Comparison of ENCODE assay signal across 1 cellular context in the genomic region with DNA sequence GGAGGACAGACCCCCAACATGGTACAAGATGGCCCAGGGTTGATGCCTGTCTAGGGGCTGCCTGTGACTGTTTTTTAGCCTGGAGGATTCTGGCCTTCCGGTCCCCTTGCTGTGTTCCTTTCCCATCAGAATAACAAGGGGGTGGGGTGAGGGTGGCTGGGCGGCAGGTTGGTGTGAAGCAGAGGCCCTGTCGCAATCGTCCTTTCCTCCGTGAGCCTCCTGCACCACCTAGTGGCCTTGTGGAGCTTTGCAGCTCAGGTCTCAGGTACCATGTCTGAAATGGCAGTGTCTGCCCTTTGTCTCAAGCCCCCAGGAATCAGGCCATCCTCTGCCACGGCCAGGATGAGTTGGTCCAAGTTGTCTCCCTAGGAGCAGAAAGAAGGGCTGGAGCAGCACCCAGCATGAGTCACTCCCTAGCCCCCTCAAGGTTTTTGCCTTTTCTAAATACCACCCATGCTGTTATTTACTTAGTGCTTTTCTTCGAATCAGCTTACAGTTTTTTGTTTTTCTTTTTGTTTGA.
A peak's percentile ranks its signal among the peaks of the same experiment; 100 is the strongest.
TF ChIP-seq lines count a peak whose summit lies in the region.

No MANE protein-coding gene starts in this region.

TF ChIP-seq in HepG2, 621 proteins besides CTCF, POLR2A, EP300 and RAD21 (continued from another document and continues in another):
- TF ChIP-seq, protein P1, sequence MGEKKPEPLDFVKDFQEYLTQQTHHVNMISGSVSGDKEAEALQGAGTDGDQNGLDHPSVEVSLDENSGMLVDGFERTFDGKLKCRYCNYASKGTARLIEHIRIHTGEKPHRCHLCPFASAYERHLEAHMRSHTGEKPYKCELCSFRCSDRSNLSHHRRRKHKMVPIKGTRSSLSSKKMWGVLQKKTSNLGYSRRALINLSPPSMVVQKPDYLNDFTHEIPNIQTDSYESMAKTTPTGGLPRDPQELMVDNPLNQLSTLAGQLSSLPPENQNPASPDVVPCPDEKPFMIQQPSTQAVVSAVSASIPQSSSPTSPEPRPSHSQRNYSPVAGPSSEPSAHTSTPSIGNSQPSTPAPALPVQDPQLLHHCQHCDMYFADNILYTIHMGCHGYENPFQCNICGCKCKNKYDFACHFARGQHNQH (CRISPR knock-in tag; IDR thresholded peaks at IDR 0.05): peak; percentile 60; the same call in 1 of the 2 replicates
- TF ChIP-seq, protein P2, sequence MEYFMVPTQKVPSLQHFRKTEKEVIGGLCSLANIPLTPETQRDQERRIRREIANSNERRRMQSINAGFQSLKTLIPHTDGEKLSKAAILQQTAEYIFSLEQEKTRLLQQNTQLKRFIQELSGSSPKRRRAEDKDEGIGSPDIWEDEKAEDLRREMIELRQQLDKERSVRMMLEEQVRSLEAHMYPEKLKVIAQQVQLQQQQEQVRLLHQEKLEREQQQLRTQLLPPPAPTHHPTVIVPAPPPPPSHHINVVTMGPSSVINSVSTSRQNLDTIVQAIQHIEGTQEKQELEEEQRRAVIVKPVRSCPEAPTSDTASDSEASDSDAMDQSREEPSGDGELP (IDR thresholded peaks at IDR 0.05; ENCODE audit: borderline replicate concordance, low read depth): no peak
- no peak for TF ChIP-seq KDM6A (CRISPR knock-in tag; IDR thresholded peaks at IDR 0.05; ENCODE audit: low read depth)
- no peak for TF ChIP-seq ZC3H13 (CRISPR knock-in tag; IDR thresholded peaks at IDR 0.05)
- no peak for TF ChIP-seq MBNL3 (CRISPR knock-in tag; conservative IDR thresholded peaks at IDR 0.05)
- no peak for TF ChIP-seq ZEB1 (IDR thresholded peaks at IDR 0.05; ENCODE audit: insufficient replicate concordance, low read depth)
- TF ChIP-seq HNRNPUL1 (IDR thresholded peaks at IDR 0.05; ENCODE audit: low read depth, low read length): no peak
- TF ChIP-seq TBX3 (IDR thresholded peaks at IDR 0.05; ENCODE audit: borderline replicate concordance): peak; percentile 45; the same call in 1 of the 2 replicates
- no peak for TF ChIP-seq NFE2 (CRISPR knock-in tag; IDR thresholded peaks at IDR 0.05)
- no peak for TF ChIP-seq ZNF317 (CRISPR knock-in tag; IDR thresholded peaks at IDR 0.05)
- peak; percentile 52 for TF ChIP-seq FOXO1 (CRISPR knock-in tag; IDR thresholded peaks at IDR 0.05)
- no peak for TF ChIP-seq DR1 (CRISPR knock-in tag; IDR thresholded peaks at IDR 0.05)
- TF ChIP-seq, protein P3, sequence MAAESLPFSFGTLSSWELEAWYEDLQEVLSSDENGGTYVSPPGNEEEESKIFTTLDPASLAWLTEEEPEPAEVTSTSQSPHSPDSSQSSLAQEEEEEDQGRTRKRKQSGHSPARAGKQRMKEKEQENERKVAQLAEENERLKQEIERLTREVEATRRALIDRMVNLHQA (CRISPR knock-in tag; IDR thresholded peaks at IDR 0.05): no peak
- no peak for TF ChIP-seq CBX5 (CRISPR knock-in tag; IDR thresholded peaks at IDR 0.05; ENCODE audit: borderline replicate concordance)
- TF ChIP-seq ZNF333 (CRISPR knock-in tag; IDR thresholded peaks at IDR 0.05; ENCODE audit: borderline replicate concordance): 0 out of 2 replicates have a peak, but pooled peaks have one; percentile 27
- no peak for TF ChIP-seq ZNF724P (CRISPR knock-in tag; IDR thresholded peaks at IDR 0.05; ENCODE audit: borderline replicate concordance)
- no peak for TF ChIP-seq HDAC6 (IDR thresholded peaks at IDR 0.05; ENCODE audit: low read depth, low read length)
- TF ChIP-seq, protein P4, sequence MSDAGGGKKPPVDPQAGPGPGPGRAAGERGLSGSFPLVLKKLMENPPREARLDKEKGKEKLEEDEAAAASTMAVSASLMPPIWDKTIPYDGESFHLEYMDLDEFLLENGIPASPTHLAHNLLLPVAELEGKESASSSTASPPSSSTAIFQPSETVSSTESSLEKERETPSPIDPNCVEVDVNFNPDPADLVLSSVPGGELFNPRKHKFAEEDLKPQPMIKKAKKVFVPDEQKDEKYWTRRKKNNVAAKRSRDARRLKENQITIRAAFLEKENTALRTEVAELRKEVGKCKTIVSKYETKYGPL (CRISPR knock-in tag; IDR thresholded peaks at IDR 0.05): no peak
- no peak for TF ChIP-seq ZNF101 (CRISPR knock-in tag; IDR thresholded peaks at IDR 0.05; ENCODE audit: borderline replicate concordance, low read depth)
- no peak for TF ChIP-seq ZNF510 (CRISPR knock-in tag; IDR thresholded peaks at IDR 0.05; ENCODE audit: low read depth)
- TF ChIP-seq, protein P5, sequence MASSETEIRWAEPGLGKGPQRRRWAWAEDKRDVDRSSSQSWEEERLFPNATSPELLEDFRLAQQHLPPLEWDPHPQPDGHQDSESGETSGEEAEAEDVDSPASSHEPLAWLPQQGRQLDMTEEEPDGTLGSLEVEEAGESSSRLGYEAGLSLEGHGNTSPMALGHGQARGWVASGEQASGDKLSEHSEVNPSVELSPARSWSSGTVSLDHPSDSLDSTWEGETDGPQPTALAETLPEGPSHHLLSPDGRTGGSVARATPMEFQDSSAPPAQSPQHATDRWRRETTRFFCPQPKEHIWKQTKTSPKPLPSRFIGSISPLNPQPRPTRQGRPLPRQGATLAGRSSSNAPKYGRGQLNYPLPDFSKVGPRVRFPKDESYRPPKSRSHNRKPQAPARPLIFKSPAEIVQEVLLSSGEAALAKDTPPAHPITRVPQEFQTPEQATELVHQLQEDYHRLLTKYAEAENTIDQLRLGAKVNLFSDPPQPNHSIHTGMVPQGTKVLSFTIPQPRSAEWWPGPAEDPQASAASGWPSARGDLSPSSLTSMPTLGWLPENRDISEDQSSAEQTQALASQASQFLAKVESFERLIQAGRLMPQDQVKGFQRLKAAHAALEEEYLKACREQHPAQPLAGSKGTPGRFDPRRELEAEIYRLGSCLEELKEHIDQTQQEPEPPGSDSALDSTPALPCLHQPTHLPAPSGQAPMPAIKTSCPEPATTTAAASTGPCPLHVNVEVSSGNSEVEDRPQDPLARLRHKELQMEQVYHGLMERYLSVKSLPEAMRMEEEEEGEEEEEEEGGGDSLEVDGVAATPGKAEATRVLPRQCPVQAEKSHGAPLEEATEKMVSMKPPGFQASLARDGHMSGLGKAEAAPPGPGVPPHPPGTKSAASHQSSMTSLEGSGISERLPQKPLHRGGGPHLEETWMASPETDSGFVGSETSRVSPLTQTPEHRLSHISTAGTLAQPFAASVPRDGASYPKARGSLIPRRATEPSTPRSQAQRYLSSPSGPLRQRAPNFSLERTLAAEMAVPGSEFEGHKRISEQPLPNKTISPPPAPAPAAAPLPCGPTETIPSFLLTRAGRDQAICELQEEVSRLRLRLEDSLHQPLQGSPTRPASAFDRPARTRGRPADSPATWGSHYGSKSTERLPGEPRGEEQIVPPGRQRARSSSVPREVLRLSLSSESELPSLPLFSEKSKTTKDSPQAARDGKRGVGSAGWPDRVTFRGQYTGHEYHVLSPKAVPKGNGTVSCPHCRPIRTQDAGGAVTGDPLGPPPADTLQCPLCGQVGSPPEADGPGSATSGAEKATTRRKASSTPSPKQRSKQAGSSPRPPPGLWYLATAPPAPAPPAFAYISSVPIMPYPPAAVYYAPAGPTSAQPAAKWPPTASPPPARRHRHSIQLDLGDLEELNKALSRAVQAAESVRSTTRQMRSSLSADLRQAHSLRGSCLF (CRISPR knock-in tag; IDR thresholded peaks at IDR 0.05; ENCODE audit: borderline replicate concordance): no peak
- no peak for TF ChIP-seq SKI (IDR thresholded peaks at IDR 0.05; ENCODE audit: partially characterized antibody)
- TF ChIP-seq, protein P6, sequence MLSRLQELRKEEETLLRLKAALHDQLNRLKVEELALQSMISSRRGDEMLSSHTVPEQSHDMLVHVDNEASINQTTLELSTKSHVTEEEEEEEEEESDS (CRISPR knock-in tag; IDR thresholded peaks at IDR 0.05; ENCODE audit: borderline replicate concordance): no peak
- no peak for TF ChIP-seq ZNF354B (CRISPR knock-in tag; IDR thresholded peaks at IDR 0.05)
- peak; percentile 39; the same call in 1 of the 2 replicates for TF ChIP-seq PITX1 (CRISPR knock-in tag; IDR thresholded peaks at IDR 0.05)
- TF ChIP-seq HNRNPL (IDR thresholded peaks at IDR 0.05; ENCODE audit: low read depth, low read length): no peak
- TF ChIP-seq GLI4 (CRISPR knock-in tag; IDR thresholded peaks at IDR 0.05; ENCODE audit: borderline replicate concordance): no peak
- TF ChIP-seq ATAD3A (CRISPR knock-in tag; IDR thresholded peaks at IDR 0.05): no peak
- TF ChIP-seq, protein P7, sequence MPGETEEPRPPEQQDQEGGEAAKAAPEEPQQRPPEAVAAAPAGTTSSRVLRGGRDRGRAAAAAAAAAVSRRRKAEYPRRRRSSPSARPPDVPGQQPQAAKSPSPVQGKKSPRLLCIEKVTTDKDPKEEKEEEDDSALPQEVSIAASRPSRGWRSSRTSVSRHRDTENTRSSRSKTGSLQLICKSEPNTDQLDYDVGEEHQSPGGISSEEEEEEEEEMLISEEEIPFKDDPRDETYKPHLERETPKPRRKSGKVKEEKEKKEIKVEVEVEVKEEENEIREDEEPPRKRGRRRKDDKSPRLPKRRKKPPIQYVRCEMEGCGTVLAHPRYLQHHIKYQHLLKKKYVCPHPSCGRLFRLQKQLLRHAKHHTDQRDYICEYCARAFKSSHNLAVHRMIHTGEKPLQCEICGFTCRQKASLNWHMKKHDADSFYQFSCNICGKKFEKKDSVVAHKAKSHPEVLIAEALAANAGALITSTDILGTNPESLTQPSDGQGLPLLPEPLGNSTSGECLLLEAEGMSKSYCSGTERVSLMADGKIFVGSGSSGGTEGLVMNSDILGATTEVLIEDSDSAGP (CRISPR knock-in tag; IDR thresholded peaks at IDR 0.05; ENCODE audit: borderline replicate concordance): peak; percentile 49
- TF ChIP-seq, protein P8, sequence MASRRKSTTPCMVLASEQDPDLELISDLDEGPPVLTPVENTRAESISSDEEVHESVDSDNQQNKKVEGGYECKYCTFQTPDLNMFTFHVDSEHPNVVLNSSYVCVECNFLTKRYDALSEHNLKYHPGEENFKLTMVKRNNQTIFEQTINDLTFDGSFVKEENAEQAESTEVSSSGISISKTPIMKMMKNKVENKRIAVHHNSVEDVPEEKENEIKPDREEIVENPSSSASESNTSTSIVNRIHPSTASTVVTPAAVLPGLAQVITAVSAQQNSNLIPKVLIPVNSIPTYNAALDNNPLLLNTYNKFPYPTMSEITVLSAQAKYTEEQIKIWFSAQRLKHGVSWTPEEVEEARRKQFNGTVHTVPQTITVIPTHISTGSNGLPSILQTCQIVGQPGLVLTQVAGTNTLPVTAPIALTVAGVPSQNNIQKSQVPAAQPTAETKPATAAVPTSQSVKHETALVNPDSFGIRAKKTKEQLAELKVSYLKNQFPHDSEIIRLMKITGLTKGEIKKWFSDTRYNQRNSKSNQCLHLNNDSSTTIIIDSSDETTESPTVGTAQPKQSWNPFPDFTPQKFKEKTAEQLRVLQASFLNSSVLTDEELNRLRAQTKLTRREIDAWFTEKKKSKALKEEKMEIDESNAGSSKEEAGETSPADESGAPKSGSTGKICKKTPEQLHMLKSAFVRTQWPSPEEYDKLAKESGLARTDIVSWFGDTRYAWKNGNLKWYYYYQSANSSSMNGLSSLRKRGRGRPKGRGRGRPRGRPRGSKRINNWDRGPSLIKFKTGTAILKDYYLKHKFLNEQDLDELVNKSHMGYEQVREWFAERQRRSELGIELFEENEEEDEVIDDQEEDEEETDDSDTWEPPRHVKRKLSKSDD (CRISPR knock-in tag; IDR thresholded peaks at IDR 0.05; ENCODE audit: low read depth): no peak
- 0 out of 2 replicates have a peak, but pooled peaks have one; percentile 23 for TF ChIP-seq FOXA3 (CRISPR knock-in tag; IDR thresholded peaks at IDR 0.05)
- TF ChIP-seq RXRB (CRISPR knock-in tag; IDR thresholded peaks at IDR 0.05; ENCODE audit: borderline replicate concordance): no peak
- TF ChIP-seq, protein P9, sequence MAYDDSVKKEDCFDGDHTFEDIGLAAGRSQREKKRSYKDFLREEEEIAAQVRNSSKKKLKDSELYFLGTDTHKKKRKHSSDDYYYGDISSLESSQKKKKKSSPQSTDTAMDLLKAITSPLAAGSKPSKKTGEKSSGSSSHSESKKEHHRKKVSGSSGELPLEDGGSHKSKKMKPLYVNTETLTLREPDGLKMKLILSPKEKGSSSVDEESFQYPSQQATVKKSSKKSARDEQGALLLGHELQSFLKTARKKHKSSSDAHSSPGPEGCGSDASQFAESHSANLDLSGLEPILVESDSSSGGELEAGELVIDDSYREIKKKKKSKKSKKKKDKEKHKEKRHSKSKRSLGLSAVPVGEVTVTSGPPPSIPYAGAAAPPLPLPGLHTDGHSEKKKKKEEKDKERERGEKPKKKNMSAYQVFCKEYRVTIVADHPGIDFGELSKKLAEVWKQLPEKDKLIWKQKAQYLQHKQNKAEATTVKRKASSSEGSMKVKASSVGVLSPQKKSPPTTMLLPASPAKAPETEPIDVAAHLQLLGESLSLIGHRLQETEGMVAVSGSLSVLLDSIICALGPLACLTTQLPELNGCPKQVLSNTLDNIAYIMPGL (CRISPR knock-in tag; IDR thresholded peaks at IDR 0.05; ENCODE audit: borderline replicate concordance in 1 of 2, low read depth in 1 of 2): 0 out of 4 replicates have a peak, but pooled peaks of 1 of the 2 experiments have one; percentile 35
- TF ChIP-seq CREB1 (IDR thresholded peaks at IDR 0.05): no peak
- TF ChIP-seq CREB1 (CRISPR knock-in tag; IDR thresholded peaks at IDR 0.05): no peak
- TF ChIP-seq REPIN1 (CRISPR knock-in tag; IDR thresholded peaks at IDR 0.05; ENCODE audit: borderline replicate concordance, low read depth): no peak
- TF ChIP-seq ZNF33A (CRISPR knock-in tag; IDR thresholded peaks at IDR 0.05; ENCODE audit: borderline replicate concordance): no peak
- TF ChIP-seq, protein P10, sequence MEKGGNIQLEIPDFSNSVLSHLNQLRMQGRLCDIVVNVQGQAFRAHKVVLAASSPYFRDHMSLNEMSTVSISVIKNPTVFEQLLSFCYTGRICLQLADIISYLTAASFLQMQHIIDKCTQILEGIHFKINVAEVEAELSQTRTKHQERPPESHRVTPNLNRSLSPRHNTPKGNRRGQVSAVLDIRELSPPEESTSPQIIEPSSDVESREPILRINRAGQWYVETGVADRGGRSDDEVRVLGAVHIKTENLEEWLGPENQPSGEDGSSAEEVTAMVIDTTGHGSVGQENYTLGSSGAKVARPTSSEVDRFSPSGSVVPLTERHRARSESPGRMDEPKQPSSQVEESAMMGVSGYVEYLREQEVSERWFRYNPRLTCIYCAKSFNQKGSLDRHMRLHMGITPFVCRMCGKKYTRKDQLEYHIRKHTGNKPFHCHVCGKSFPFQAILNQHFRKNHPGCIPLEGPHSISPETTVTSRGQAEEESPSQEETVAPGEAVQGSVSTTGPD (CRISPR knock-in tag; IDR thresholded peaks at IDR 0.05): no peak
- 0 out of 2 replicates have a peak, but pooled peaks have one; percentile 51 for TF ChIP-seq SMAD1 (CRISPR knock-in tag; IDR thresholded peaks at IDR 0.05; ENCODE audit: borderline replicate concordance, low read depth)
- TF ChIP-seq, protein P11, sequence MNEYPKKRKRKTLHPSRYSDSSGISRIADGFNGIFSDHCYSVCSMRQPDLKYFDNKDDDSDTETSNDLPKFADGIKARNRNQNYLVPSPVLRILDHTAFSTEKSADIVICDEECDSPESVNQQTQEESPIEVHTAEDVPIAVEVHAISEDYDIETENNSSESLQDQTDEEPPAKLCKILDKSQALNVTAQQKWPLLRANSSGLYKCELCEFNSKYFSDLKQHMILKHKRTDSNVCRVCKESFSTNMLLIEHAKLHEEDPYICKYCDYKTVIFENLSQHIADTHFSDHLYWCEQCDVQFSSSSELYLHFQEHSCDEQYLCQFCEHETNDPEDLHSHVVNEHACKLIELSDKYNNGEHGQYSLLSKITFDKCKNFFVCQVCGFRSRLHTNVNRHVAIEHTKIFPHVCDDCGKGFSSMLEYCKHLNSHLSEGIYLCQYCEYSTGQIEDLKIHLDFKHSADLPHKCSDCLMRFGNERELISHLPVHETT (CRISPR knock-in tag; conservative IDR thresholded peaks at IDR 0.05): no peak
- TF ChIP-seq ZNF7 (CRISPR knock-in tag; IDR thresholded peaks at IDR 0.05): no peak
- TF ChIP-seq ZFP62 (CRISPR knock-in tag; IDR thresholded peaks at IDR 0.05): no peak
- no peak for TF ChIP-seq ZBTB7A (CRISPR knock-in tag; IDR thresholded peaks at IDR 0.05)
- no peak for TF ChIP-seq RBFOX2 (IDR thresholded peaks at IDR 0.05; ENCODE audit: low read depth, low read length)
